Comparison of ENCODE assay signal across 21 cellular contexts in the genomic region with DNA sequence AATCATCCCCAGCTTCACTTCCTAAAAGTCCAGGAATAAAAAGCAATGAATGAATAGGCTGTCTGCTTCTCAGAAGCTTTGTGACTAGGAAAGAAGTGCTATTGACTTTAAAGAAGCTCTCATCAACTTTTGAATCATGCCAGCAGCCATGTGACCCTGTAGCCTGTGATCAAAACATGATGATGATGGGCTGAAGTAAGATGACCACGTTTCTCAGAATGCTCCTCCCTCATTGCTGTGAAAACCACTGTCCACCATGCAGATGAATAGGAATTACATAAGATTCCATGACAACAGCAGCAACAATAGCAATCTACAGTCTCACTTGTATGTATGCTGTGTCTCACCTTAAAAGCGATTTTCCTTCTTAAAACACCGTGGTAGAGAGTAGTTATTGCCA.
DNase-seq lines count a peak whose midpoint lies in the region; ATAC-seq and TF ChIP-seq lines count a peak whose summit lies in the region.
"Had no signal": no experiment of that assay in that cellular context is flagged by ENCODE, and none has a peak within 500 bp of the region (broad histone marks: within the 10 kb centered on the region; RNA-seq: fewer than 3 reads in every experiment).

No MANE protein-coding gene starts in this region.

- H3K4me3 ChIP-seq in choroid plexus epithelial cell (ENCODE audit: low read depth, low read length) (no peak overlapping the region), mesenchymal stem cell (ENCODE audit: insufficient read depth in 1 of 2, low read depth in 1 of 2, low read length in 2 of 2) (no peak overlapping the region)
- H3K4me3 ChIP-seq: breast epithelium, right lobe of liver had no signal

- H3K27me3 ChIP-seq in mesenchymal stem cell (ENCODE audit: control insufficient read depth in 1 of 2, insufficient read depth in 1 of 2, low read length in 2 of 2): no peaks in the 10 kb centered on the region
- H3K27me3 ChIP-seq: breast epithelium, right lobe of liver had no signal

- H3K4me2 ChIP-seq in mesenchymal stem cell (ENCODE audit: low read length, poor library complexity, severe bottlenecking): no peak overlapping the region

- TF ChIP-seq CTCF in choroid plexus epithelial cell (conservative IDR thresholded peaks at IDR 0.05; ENCODE audit: low read depth, low read length): no peak

- no peaks in the 10 kb centered on the region for H3K4me1 Mint-ChIP-seq in stimulated activated memory B cell treated with anti-CD40 and anti-IgM and Interleukin-4, amounts not matched to agents 10 μg/mL and 1 μg/mL and 100 μg/mL, for 72 hours
- H3K4me1 Mint-ChIP-seq: CD8-positive, alpha-beta memory T cell had no signal

- H2AFZ ChIP-seq in mesenchymal stem cell (ENCODE audit: low read depth, low read length): no peak overlapping the region

- peaks cover 40% of the 10 kb centered on the region for H3K79me1 ChIP-seq in mesenchymal stem cell (replicated peaks; ENCODE audit: low read length, poor library complexity, severe bottlenecking)

- peak; percentile 30 for DNase-seq in COR-L47 (lab: John Stamatoyannopoulos, UW)
- DNase-seq in NCI-H748 (lab: John Stamatoyannopoulos, UW; ENCODE audit: unreplicated experiment): peak; percentile 82
- DNase-seq in choroid plexus epithelial cell (ENCODE audit: low read depth): peak; percentile 52
- DNase-seq in mesenchymal stem cell: peak; percentile 48
- DNase-seq in activated naive CD4-positive, alpha-beta T cell treated with anti-CD3 and anti-CD28 coated beads, Interleukin-2, amount 50 U/mL, for 72 hours (ENCODE audit: low spot score in 2 of 2): no peak
- DNase-seq: activated CD4-positive, alpha-beta T cell treated with anti-CD3 and anti-CD28 coated beads, Interleukin-2, amount 50 U/mL, for 1 hour; activated naive CD4-positive, alpha-beta T cell treated with Interleukin-2 at 50 U/mL for 16 hours; CD8-positive, alpha-beta memory T cell; endodermal cell; HFFc6; left cardiac atrium; NCI-H1930; NCI-H526; right lobe of liver; stimulated activated CD4-positive, alpha-beta T cell treated with anti-CD3 and anti-CD28 coated beads, Interleukin-2, amount 100 ng/mL, for 24 hours; SW 1271 had no signal

- H3K23ac ChIP-seq in mesenchymal stem cell (ENCODE audit: low read length in 2 of 2): no peak overlapping the region

- H3K4me3 Mint-ChIP-seq in stimulated activated memory B cell treated with anti-CD40 and anti-IgM and Interleukin-4, amounts not matched to agents 10 μg/mL and 1 μg/mL and 100 μg/mL, for 72 hours: no peak overlapping the region
- H3K4me3 Mint-ChIP-seq: CD8-positive, alpha-beta memory T cell; endodermal cell; HFFc6 had no signal

- no peak overlapping the region for H4K91ac ChIP-seq in mesenchymal stem cell (ENCODE audit: low read length)

- no peak overlapping the region for H2AK5ac ChIP-seq in mesenchymal stem cell (ENCODE audit: low read length, severe bottlenecking)

- H2BK120ac ChIP-seq in mesenchymal stem cell (ENCODE audit: low read depth, low read length): no peak overlapping the region

- H3K9me3 Mint-ChIP-seq in activated naive CD4-positive, alpha-beta T cell treated with anti-CD3 and anti-CD28 coated beads, Interleukin-2, amount 50 U/mL, for 72 hours: no peaks in the 10 kb centered on the region
- no peaks in the 10 kb centered on the region for H3K9me3 Mint-ChIP-seq in stimulated activated memory B cell treated with anti-CD40 and anti-IgM and Interleukin-4, amounts not matched to agents 10 μg/mL and 1 μg/mL and 100 μg/mL, for 72 hours
- H3K9me3 Mint-ChIP-seq: CD8-positive, alpha-beta memory T cell; endodermal cell; HFFc6 had no signal

- no peak overlapping the region for H3K14ac ChIP-seq in mesenchymal stem cell (ENCODE audit: low read length in 2 of 2)

- H3K36me3 Mint-ChIP-seq in activated naive CD4-positive, alpha-beta T cell treated with anti-CD3 and anti-CD28 coated beads, Interleukin-2, amount 50 U/mL, for 72 hours: no peaks in the 10 kb centered on the region
- H3K36me3 Mint-ChIP-seq in stimulated activated memory B cell treated with anti-CD40 and anti-IgM and Interleukin-4, amounts not matched to agents 10 μg/mL and 1 μg/mL and 100 μg/mL, for 72 hours: no peaks in the 10 kb centered on the region
- H3K36me3 Mint-ChIP-seq: CD8-positive, alpha-beta memory T cell had no signal

- no peak overlapping the region for H3K18ac ChIP-seq in mesenchymal stem cell (ENCODE audit: low read depth in 1 of 2, low read length in 2 of 2)

- H3K9ac ChIP-seq in mesenchymal stem cell (ENCODE audit: low read length): peak overlapping the region; percentile 44

- no peaks in the 10 kb centered on the region for H3K9me3 ChIP-seq in mesenchymal stem cell (ENCODE audit: control insufficient read depth, low read length)
- H3K9me3 ChIP-seq: breast epithelium, right lobe of liver had no signal

- ATAC-seq in GM21423 (IDR thresholded peaks at IDR 0.05; ENCODE audit: unreplicated experiment) (no peak), HG02623 (IDR thresholded peaks at IDR 0.05; ENCODE audit: unreplicated experiment) (no peak)
- no peak for ATAC-seq in activated naive CD4-positive, alpha-beta T cell treated with anti-CD3 and anti-CD28 coated beads, Interleukin-2, amount 50 U/mL, for 72 hours
- ATAC-seq in stimulated activated memory B cell treated with anti-CD40 and anti-IgM and Interleukin-4, amounts not matched to agents 10 μg/mL and 1 μg/mL and 100 μg/mL, for 72 hours: no peak
- ATAC-seq: Panc1 had no signal

- 100% methylated on average over 1 of the region's 3 CpGs for WGBS in mesenchymal stem cell

- H3K27me3 Mint-ChIP-seq in stimulated activated memory B cell treated with anti-CD40 and anti-IgM and Interleukin-4, amounts not matched to agents 10 μg/mL and 1 μg/mL and 100 μg/mL, for 72 hours: no peaks in the 10 kb centered on the region

- peaks cover 19% of the 10 kb centered on the region for H3K4me1 ChIP-seq in mesenchymal stem cell (ENCODE audit: control insufficient read depth, insufficient read depth, low read depth, low read length)
- H3K4me1 ChIP-seq: breast epithelium, right lobe of liver had no signal

- no peak overlapping the region for H3K4ac ChIP-seq in mesenchymal stem cell (ENCODE audit: low read depth in 1 of 2, low read length in 2 of 2)

- no peak overlapping the region for H2BK12ac ChIP-seq in mesenchymal stem cell (ENCODE audit: low read length in 2 of 2)

- H3K27ac Mint-ChIP-seq in activated naive CD4-positive, alpha-beta T cell treated with anti-CD3 and anti-CD28 coated beads, Interleukin-2, amount 50 U/mL, for 72 hours: no peak overlapping the region
- no peak overlapping the region for H3K27ac Mint-ChIP-seq in stimulated activated memory B cell treated with anti-CD40 and anti-IgM and Interleukin-4, amounts not matched to agents 10 μg/mL and 1 μg/mL and 100 μg/mL, for 72 hours
- H3K27ac Mint-ChIP-seq: CD8-positive, alpha-beta memory T cell; endodermal cell; HFFc6 had no signal

- H4K8ac ChIP-seq in mesenchymal stem cell (ENCODE audit: low read length): no peak overlapping the region

- no peak overlapping the region for H2BK5ac ChIP-seq in mesenchymal stem cell (ENCODE audit: low read depth, low read length, poor library complexity, severe bottlenecking)

- H3K27ac ChIP-seq in mesenchymal stem cell (ENCODE audit: low read length, poor library complexity, severe bottlenecking): no peak overlapping the region
- H3K27ac ChIP-seq: breast epithelium, right lobe of liver had no signal

- peaks cover 17 to 18% of the 10 kb centered on the region in 2 experiments for H3K36me3 ChIP-seq in mesenchymal stem cell (ENCODE audit: control insufficient read depth in 1 of 2, insufficient read depth in 2 of 2, low read depth in 1 of 2, low read length in 2 of 2)
- H3K36me3 ChIP-seq: breast epithelium, right lobe of liver had no signal

- no peak overlapping the region for H2BK15ac ChIP-seq in mesenchymal stem cell (ENCODE audit: low read depth, poor library complexity, severe bottlenecking)

Comparison
In these comparisons a context has a peak if more than half of its experiments do, and no peak if none do; other contexts are left out.
1. DNase-seq: peak in COR-L47 (single experiment), NCI-H748 (single experiment), choroid plexus epithelial cell (single experiment) and mesenchymal stem cell (single experiment); none in activated naive CD4-positive, alpha-beta T cell treated with anti-CD3 and anti-CD28 coated beads, Interleukin-2, amount 50 U/mL, for 72 hours (0 of 2).